1 cellular context compared by ENCODE assay signal in genomic region chr21:44291936-44292811, GRCh38.
TF ChIP-seq lines count a peak whose summit lies in the region.

No MANE protein-coding gene starts in this region.

TF ChIP-seq in H1, 55 proteins besides CTCF, POLR2A, EP300 and RAD21:
- TF ChIP-seq CREB1 (IDR thresholded peaks at IDR 0.05) (no peak), E2F6 (IDR thresholded peaks at IDR 0.05) (no peak), SP2 (IDR thresholded peaks at IDR 0.05; ENCODE audit: low read length) (no peak), ATF2 (IDR thresholded peaks at IDR 0.05; ENCODE audit: low read length) (no peak), YY1 (IDR thresholded peaks at IDR 0.05; ENCODE audit: low read depth, low read length) (no peak), TBP (IDR thresholded peaks at IDR 0.05; ENCODE audit: low read depth, low read length) (no peak)
TF ChIP-seq in H1: peak in this region for 0.
